ENCODE assay signal across 26 cellular contexts in genomic region chr20:58988565-58988882, GRCh38. TPM values are rescaled to one million over a fixed set of nuclear protein-coding genes. Genes with fewer than 3 reads are reported as not detected.
A peak's percentile ranks its signal among the peaks of the same experiment; 100 is the strongest.
DNase-seq lines count a peak whose midpoint lies in the region; ATAC-seq and TF ChIP-seq lines count a peak whose summit lies in the region.
"Had no signal": no experiment of that assay in that cellular context is flagged by ENCODE, and none has a peak within 500 bp of the region (broad histone marks: within the 10 kb centered on the region; RNA-seq: fewer than 3 reads in every experiment).

No MANE protein-coding gene starts in this region.

- WGBS in sigmoid colon, 2 donors, result 94 to 95% methylated on average over 6 of the region's 6 CpGs

- CTCF ChIA-PET in MCF 10A (lab: Yijun Ruan, JAX), result interaction anchor here (1.1 kb wide), 1 partner anchor 29 kb away, joined by 4 read pairs; no protein-coding TSS in a partner anchor

- peak overlapping the region; percentile 64 to 70 for H3K27ac ChIP-seq in breast epithelium
- no peak overlapping the region for H3K27ac ChIP-seq in sigmoid colon
- H3K27ac ChIP-seq: A549, BLaER1, GM23248, Peyer's patch had no signal

- H3K9me3 ChIP-seq in breast epithelium (no peaks in the 10 kb centered on the region), sigmoid colon (no peaks in the 10 kb centered on the region)
- H3K9me3 ChIP-seq: A549, BLaER1, Caco-2, Peyer's patch had no signal

- H3K27me3 ChIP-seq in breast epithelium (no peaks in the 10 kb centered on the region), sigmoid colon (no peaks in the 10 kb centered on the region)
- H3K27me3 ChIP-seq: BLaER1, Peyer's patch had no signal

- no peak overlapping the region for H3K4me3 Mint-ChIP-seq in MCF 10A (ENCODE audit: unreplicated experiment)
- no peak overlapping the region for H3K4me3 Mint-ChIP-seq in activated naive CD8-positive, alpha-beta T cell treated with anti-CD3 and anti-CD28 coated beads, Interleukin-2, amount 50 U/mL, for 24 hours
- H3K4me3 Mint-ChIP-seq: H9, HFFc6 had no signal

- H3K4me1 ChIP-seq in breast epithelium (peaks cover 0 to 2% of the 10 kb centered on the region in 2 donors), sigmoid colon (peaks cover 0 to 24% (median 16%) of the 10 kb centered on the region in 4 donors)
- H3K4me1 ChIP-seq: Caco-2 had no signal

- DNase-seq in breast epithelium (ENCODE audit: low spot score in 2 of 2), result no peak
- no peak for DNase-seq in MCF 10A (ENCODE audit: unreplicated experiment)
- no peak for DNase-seq in activated naive CD8-positive, alpha-beta T cell treated with anti-CD3 and anti-CD28 coated beads, Interleukin-2, amount 50 U/mL, for 24 hours
- DNase-seq in sigmoid colon, result peak; percentile 19
- DNase-seq in NCI-H2171 treated with DMSO at 0.1 percent for 48 hours (lab: John Stamatoyannopoulos, UW), result no peak
- no peak for DNase-seq in NCI-H2081 (lab: John Stamatoyannopoulos, UW)
- DNase-seq in NCI-H1105 (lab: John Stamatoyannopoulos, UW), result no peak
- DNase-seq: CD4-positive, alpha-beta memory T cell; DMS 273 treated with DMSO at 0.1 percent for 48 hours; DMS79 treated with DMSO at 0.1 percent for 48 hours; GM23248; H9; HFFc6; NCI-H1092; NCI-H1436 treated with DMSO at 0.1 percent for 48 hours; NCI-H1930; NCI-H345; NCI-H524 treated with DMSO at 0.1 percent for 48 hours; NCI-H82 had no signal

- H3K36me3 ChIP-seq in breast epithelium (peaks cover 13% of the 10 kb centered on the region), sigmoid colon (peaks cover 36 to 77% (median 64%) of the 10 kb centered on the region in 4 donors)

- no peak for TF ChIP-seq EP300 in sigmoid colon (IDR thresholded peaks at IDR 0.05)

- H3K4me1 Mint-ChIP-seq in MCF 10A (ENCODE audit: insufficient read depth, unreplicated experiment), result peaks cover 13% of the 10 kb centered on the region
- peaks cover 21% of the 10 kb centered on the region for H3K4me1 Mint-ChIP-seq in activated naive CD8-positive, alpha-beta T cell treated with anti-CD3 and anti-CD28 coated beads, Interleukin-2, amount 50 U/mL, for 24 hours

- no peak overlapping the region for H3K4me3 ChIP-seq in breast epithelium
- H3K4me3 ChIP-seq in sigmoid colon, result no peak overlapping the region
- H3K4me3 ChIP-seq: A549, BLaER1, GM23248, Peyer's patch had no signal

- no TSS peak for BruUV-seq in MCF 10A (replicated peaks; lab: Mats Ljungman, UMichigan)

- no peaks in the 10 kb centered on the region for H3K27me3 Mint-ChIP-seq in MCF 10A (ENCODE audit: insufficient read depth, unreplicated experiment)
- no peaks in the 10 kb centered on the region for H3K27me3 Mint-ChIP-seq in activated naive CD8-positive, alpha-beta T cell treated with anti-CD3 and anti-CD28 coated beads, Interleukin-2, amount 50 U/mL, for 24 hours
- H3K27me3 Mint-ChIP-seq: CD4-positive, alpha-beta memory T cell had no signal

- TF ChIP-seq CTCF in breast epithelium (IDR thresholded peaks at IDR 0.05) (no peak), MCF 10A (IDR thresholded peaks at IDR 0.05; ENCODE audit: unreplicated experiment) (no peak), sigmoid colon (IDR thresholded peaks at IDR 0.05) (no peak)

- H3K27ac Mint-ChIP-seq in MCF 10A (ENCODE audit: low read depth, unreplicated experiment), result no peak overlapping the region
- H3K27ac Mint-ChIP-seq in activated naive CD8-positive, alpha-beta T cell treated with anti-CD3 and anti-CD28 coated beads, Interleukin-2, amount 50 U/mL, for 24 hours, result peak overlapping the region; percentile 13
- H3K27ac Mint-ChIP-seq: HFFc6 had no signal

- intact Hi-C loops in breast epithelium (cut with DNase I; ENCODE audit: low total_unique reads) (loop anchor here (10.0 kb wide), 1 partner anchor 94 kb away; no protein-coding TSS in a partner anchor), MCF 10A (cut with micrococcal nuclease) (no loop called here), sigmoid colon (cut with DNase I) (no loop called here)

- peaks cover 76% of the 10 kb centered on the region for H3K36me3 Mint-ChIP-seq in MCF 10A (ENCODE audit: insufficient read depth, unreplicated experiment)
- peaks cover 68% of the 10 kb centered on the region for H3K36me3 Mint-ChIP-seq in activated naive CD8-positive, alpha-beta T cell treated with anti-CD3 and anti-CD28 coated beads, Interleukin-2, amount 50 U/mL, for 24 hours (ENCODE audit: low read depth)

- ATAC-seq in activated naive CD8-positive, alpha-beta T cell treated with anti-CD3 and anti-CD28 coated beads, Interleukin-2, amount 50 U/mL, for 24 hours, result no peak
- ATAC-seq: A549, Right ventricle myocardium inferior had no signal

- H3K9me3 Mint-ChIP-seq in MCF 10A (ENCODE audit: unreplicated experiment), result no peaks in the 10 kb centered on the region
- H3K9me3 Mint-ChIP-seq in activated naive CD8-positive, alpha-beta T cell treated with anti-CD3 and anti-CD28 coated beads, Interleukin-2, amount 50 U/mL, for 24 hours, result no peaks in the 10 kb centered on the region
- H3K9me3 Mint-ChIP-seq: CD4-positive, alpha-beta memory T cell; H9; HFFc6 had no signal

- no peak for TF ChIP-seq POLR2A in breast epithelium (IDR thresholded peaks at IDR 0.05)
- no peak for TF ChIP-seq POLR2A in sigmoid colon (IDR thresholded peaks at IDR 0.05)

- POLR2A ChIA-PET in MCF 10A (lab: Yijun Ruan, JAX), result interaction anchor here (1.0 to 2.1 kb wide), 2 partner anchors 21 to 109 kb away, joined by 3 to 4 read pairs; no protein-coding TSS in a partner anchor

RNA-seq across cellular contexts. Expression of gene NELFCD, which starts 7.5 kb away (rescaled TPM):
- 10 to 100 TPM; 50.1 to 78.7 (median 77.7) TPM for total RNA-seq in breast epithelium
- 59.6 and 79.8 TPM in 2 replicates for total RNA-seq in MCF 10A (2022)
- total RNA-seq in sigmoid colon, result 10 to 100 TPM; 36.3 to 53.2 (median 43.7) TPM
- polyA plus RNA-seq in sigmoid colon, result 10 to 100 TPM; 22.7 to 43.6 (median 27.6) TPM

RNA-seq across cellular contexts. Expression of gene CTSZ, which starts 18.5 kb away (rescaled TPM):
- total RNA-seq in breast epithelium (100 to 1,000 TPM; 135 to 238 (median 181) TPM), MCF 10A (2022) (96.6 and 103 TPM in 2 replicates), sigmoid colon (100 to 1,000 TPM in 3 of 4 donors, 10 to 100 TPM in 1; 93.9 to 144 (median 119) TPM)
- 100 to 1,000 TPM; 127 to 312 (median 293) TPM for polyA plus RNA-seq in sigmoid colon

RNA-seq across cellular contexts. Expression of gene TUBB1, which starts 30.7 kb away (rescaled TPM):
- total RNA-seq in breast epithelium (under 1 TPM in 1 of 3 donors, not detected in 2; 0.16 TPM), MCF 10A (2022) (not detected in 2 replicates), sigmoid colon (under 1 TPM in 2 of 4 donors, not detected in 2; 0.14 to 0.16 TPM)
- polyA plus RNA-seq in sigmoid colon, result under 1 TPM in 2 of 3 donors, not detected in 1; 0.03 to 0.60 TPM
- total RNA-seq: CD4-positive, alpha-beta memory T cell; GM23248; H9; HFFc6; LHCN-M2; Peyer's patch; SK-MEL-5 had no signal
- polyA plus RNA-seq: CD4-positive, alpha-beta memory T cell had no signal

RNA-seq across cellular contexts. Expression of gene ATP5F1E, which starts 43.6 kb away (rescaled TPM):
- total RNA-seq in breast epithelium (10 to 100 TPM; 25.6 to 36.4 (median 31.4) TPM), MCF 10A (2022) (65.2 and 69.7 TPM in 2 replicates), sigmoid colon (10 to 100 TPM; 28.5 to 57.4 (median 40.1) TPM)
- polyA plus RNA-seq in sigmoid colon, result 100 to 1,000 TPM in 2 of 3 donors, 10 to 100 TPM in 1; 62.2 to 110 (median 103) TPM

RNA-seq across cellular contexts. Expression of gene PRELID3B, which starts 54.1 kb away (rescaled TPM):
- total RNA-seq in breast epithelium, result 10 to 100 TPM; 43.7 to 55.4 (median 52.4) TPM
- total RNA-seq in MCF 10A (2022), result 180 and 197 TPM in 2 replicates
- 10 to 100 TPM; 27.4 to 43.9 (median 40.2) TPM for total RNA-seq in sigmoid colon
- polyA plus RNA-seq in sigmoid colon, result 100 to 1,000 TPM in 2 of 3 donors, 10 to 100 TPM in 1; 61.7 to 189 (median 108) TPM

Comparison
In these comparisons a context has a peak if more than half of its experiments do, and no peak if none do; other contexts are left out.
1. H3K27ac ChIP-seq: peak in breast epithelium (2 of 2); none in sigmoid colon (0 of 4).